17 cellular contexts compared by ENCODE assay signal in the genomic region with DNA sequence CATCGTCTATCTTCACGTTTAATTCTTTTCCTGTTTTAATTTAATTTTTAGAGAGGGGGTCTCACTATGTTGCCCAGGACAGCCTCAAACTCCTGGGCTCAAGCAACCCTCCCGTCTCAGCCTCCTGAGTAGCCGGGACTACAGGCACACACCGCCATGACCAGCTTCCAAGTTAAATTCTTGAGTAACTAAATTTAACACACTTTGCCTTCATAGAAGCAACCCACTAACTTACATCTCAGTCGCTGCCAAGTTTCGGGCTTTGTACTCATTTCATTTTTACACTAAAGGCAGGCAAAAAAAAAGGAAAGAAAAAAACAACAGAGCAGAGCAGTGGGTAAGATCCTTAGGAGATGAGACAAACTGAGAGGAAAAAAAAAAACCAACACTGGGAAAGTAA. TPM values are rescaled to one million over a fixed set of nuclear protein-coding genes. Genes with fewer than 3 reads are reported as not detected.
A peak's percentile ranks its signal among the peaks of the same experiment; 100 is the strongest.
DNase-seq lines count a peak whose midpoint lies in the region; ATAC-seq and TF ChIP-seq lines count a peak whose summit lies in the region.
"Had no signal": no experiment of that assay in that cellular context is flagged by ENCODE, and none has a peak within 500 bp of the region (broad histone marks: within the 10 kb centered on the region; RNA-seq: fewer than 3 reads in every experiment).

No MANE protein-coding gene starts in this region.

- H3K36me3 ChIP-seq in CD4-positive, alpha-beta memory T cell (ENCODE audit: insufficient read depth, low read length), result no peaks in the 10 kb centered on the region
- H3K36me3 ChIP-seq: BE2C had no signal

- H3K27me3 ChIP-seq in CD4-positive, alpha-beta memory T cell (ENCODE audit: insufficient read depth, low read length), result no peaks in the 10 kb centered on the region

- H3K4me1 ChIP-seq in CD4-positive, alpha-beta memory T cell (ENCODE audit: insufficient read depth, low read length), result peaks cover 29% of the 10 kb centered on the region
- H3K4me1 ChIP-seq: BE2C had no signal

- H3K4me3 ChIP-seq in CD4-positive, alpha-beta memory T cell (ENCODE audit: low read length in 2 of 2), result no peak overlapping the region

- H3K36me3 Mint-ChIP-seq in activated T-cell treated with anti-CD3 and anti-CD28 coated beads, Interleukin-2, amount 50 U/mL, for 24 hours (ENCODE audit: low read depth), result peaks cover 54% of the 10 kb centered on the region
- H3K36me3 Mint-ChIP-seq in CD4-positive, alpha-beta memory T cell, result peaks cover 13 to 20% of the 10 kb centered on the region in 2 donors
- peaks cover 53% of the 10 kb centered on the region for H3K36me3 Mint-ChIP-seq in activated T-helper 1 cell treated with anti-CD3 and anti-CD28 coated beads, Interleukin-12 subunit alpha, Interleukin-12 subunit beta, Interleukin-2, Interleukin-4 antibody, amounts not matched to agents 30 ng/mL and 10 ng/mL and 1 ng/mL, durations not matched to agents 14 hours and 24 hours and 36 hours (ENCODE audit: low read depth)
- H3K36me3 Mint-ChIP-seq in neural crest cell (ENCODE audit: low read depth), result no peaks in the 10 kb centered on the region
- peaks cover 7% of the 10 kb centered on the region for H3K36me3 Mint-ChIP-seq in progenitor cell of endocrine pancreas (ENCODE audit: insufficient read depth)

- H3K9me3 ChIP-seq in CD4-positive, alpha-beta memory T cell (ENCODE audit: control insufficient read depth in 1 of 2, low read length in 2 of 2), result no peaks in the 10 kb centered on the region
- H3K9me3 ChIP-seq: BE2C had no signal

- no peak for TF ChIP-seq CTCF in neural crest cell (conservative IDR thresholded peaks at IDR 0.05)
- no peak for TF ChIP-seq CTCF in progenitor cell of endocrine pancreas (IDR thresholded peaks at IDR 0.05; ENCODE audit: unreplicated experiment)

- H3K4me3 Mint-ChIP-seq in activated T-cell treated with anti-CD3 and anti-CD28 coated beads, Interleukin-2, amount 50 U/mL, for 24 hours, result peak overlapping the region; percentile 91
- H3K4me3 Mint-ChIP-seq in CD4-positive, alpha-beta memory T cell, result peak overlapping the region in 5 of 8 donors; percentile 28 to 69 (median 35)
- H3K4me3 Mint-ChIP-seq in activated T-helper 1 cell treated with anti-CD3 and anti-CD28 coated beads, Interleukin-12 subunit alpha, Interleukin-12 subunit beta, Interleukin-2, Interleukin-4 antibody, amounts not matched to agents 30 ng/mL and 10 ng/mL and 1 ng/mL, durations not matched to agents 14 hours and 24 hours and 36 hours, result peak overlapping the region; percentile 67
- H3K4me3 Mint-ChIP-seq in neural crest cell (peak overlapping the region; percentile 58), progenitor cell of endocrine pancreas (ENCODE audit: low read depth) (no peak overlapping the region)

- CTCF ChIA-PET in CD4-positive, alpha-beta memory T cell (lab: Charles Lee; ENCODE audit: partially characterized antibody), result interaction anchor here (1.2 kb wide), 1 partner anchor 240 kb away, joined by 3 read pairs; no protein-coding TSS in a partner anchor

- ATAC-seq in HG03108 (IDR thresholded peaks at IDR 0.05; ENCODE audit: unreplicated experiment), result no peak

- POLR2A ChIA-PET in CD4-positive, alpha-beta memory T cell (lab: Charles Lee; ENCODE audit: partially characterized antibody), result interaction anchor here (1.4 kb wide), 1 partner anchor 14 kb away, joined by 3 read pairs; no protein-coding TSS in a partner anchor

- no peaks in the 10 kb centered on the region for H3K9me3 Mint-ChIP-seq in activated T-cell treated with anti-CD3 and anti-CD28 coated beads, Interleukin-2, amount 50 U/mL, for 24 hours
- peaks cover 0 to 2% (median 0%) of the 10 kb centered on the region in 8 donors for H3K9me3 Mint-ChIP-seq in CD4-positive, alpha-beta memory T cell
- H3K9me3 Mint-ChIP-seq in activated T-helper 1 cell treated with anti-CD3 and anti-CD28 coated beads, Interleukin-12 subunit alpha, Interleukin-12 subunit beta, Interleukin-2, Interleukin-4 antibody, amounts not matched to agents 30 ng/mL and 10 ng/mL and 1 ng/mL, durations not matched to agents 14 hours and 24 hours and 36 hours, result no peaks in the 10 kb centered on the region
- no peaks in the 10 kb centered on the region for H3K9me3 Mint-ChIP-seq in neural crest cell
- H3K9me3 Mint-ChIP-seq in progenitor cell of endocrine pancreas (ENCODE audit: low read depth), result no peaks in the 10 kb centered on the region

- DNase-seq in activated T-cell treated with anti-CD3 and anti-CD28 coated beads, Interleukin-2, amount 50 U/mL, for 24 hours, result no peak
- no peak for DNase-seq in activated T-cell treated with anti-CD3 and anti-CD28 coated beads for 4 hours
- no peak for DNase-seq in CD4-positive, alpha-beta memory T cell
- no peak for DNase-seq in activated T-helper 1 cell treated with anti-CD3 and anti-CD28 coated beads, Interleukin-12 subunit alpha, Interleukin-12 subunit beta, Interleukin-2, Interleukin-4 antibody, amounts not matched to agents 30 ng/mL and 10 ng/mL and 1 ng/mL, durations not matched to agents 14 hours and 24 hours and 36 hours (ENCODE audit: low spot score)
- DNase-seq in neural crest cell (ENCODE audit: low read depth, low spot score), result no peak
- DNase-seq in progenitor cell of endocrine pancreas (ENCODE audit: low spot score, unreplicated experiment), result no peak
- DNase-seq: BE2C; EL; H7; NCI-H1092; NCI-H187; NCI-H69; NK-92 treated with Interleukin-12 subunit alpha and Interleukin-12 subunit beta, amount 100 ng/mL, for 24 hours; OCI-M1; RPMI8226 had no signal

- intact Hi-C loops in CD4-positive, alpha-beta memory T cell (cut with micrococcal nuclease), result no loop called here
- intact Hi-C loops in activated T-helper 1 cell treated with anti-CD3 and anti-CD28 coated beads, Interleukin-12 subunit alpha, Interleukin-12 subunit beta, Interleukin-2, Interleukin-4 antibody, amounts not matched to agents 30 ng/mL and 10 ng/mL and 1 ng/mL, durations not matched to agents 14 hours and 24 hours and 36 hours (cut with micrococcal nuclease), result no loop called here

- no peak overlapping the region for H3K27ac ChIP-seq in CD4-positive, alpha-beta memory T cell (ENCODE audit: low read depth, low read length)
- H3K27ac ChIP-seq: KMS-11 had no signal

- peaks cover 82% of the 10 kb centered on the region for H3K4me1 Mint-ChIP-seq in activated T-cell treated with anti-CD3 and anti-CD28 coated beads, Interleukin-2, amount 50 U/mL, for 24 hours (ENCODE audit: low read depth)
- peaks cover 23 to 51% (median 36%) of the 10 kb centered on the region in 4 donors for H3K4me1 Mint-ChIP-seq in CD4-positive, alpha-beta memory T cell
- H3K4me1 Mint-ChIP-seq in activated T-helper 1 cell treated with anti-CD3 and anti-CD28 coated beads, Interleukin-12 subunit alpha, Interleukin-12 subunit beta, Interleukin-2, Interleukin-4 antibody, amounts not matched to agents 30 ng/mL and 10 ng/mL and 1 ng/mL, durations not matched to agents 14 hours and 24 hours and 36 hours (ENCODE audit: low read depth), result peaks cover 81% of the 10 kb centered on the region
- H3K4me1 Mint-ChIP-seq in neural crest cell (peaks cover 37% of the 10 kb centered on the region), progenitor cell of endocrine pancreas (ENCODE audit: low read depth) (peaks cover 39% of the 10 kb centered on the region)

- H3K27ac Mint-ChIP-seq in activated T-cell treated with anti-CD3 and anti-CD28 coated beads, Interleukin-2, amount 50 U/mL, for 24 hours, result peak overlapping the region; percentile 93
- H3K27ac Mint-ChIP-seq in CD4-positive, alpha-beta memory T cell, result no peak overlapping the region
- peak overlapping the region; percentile 89 for H3K27ac Mint-ChIP-seq in activated T-helper 1 cell treated with anti-CD3 and anti-CD28 coated beads, Interleukin-12 subunit alpha, Interleukin-12 subunit beta, Interleukin-2, Interleukin-4 antibody, amounts not matched to agents 30 ng/mL and 10 ng/mL and 1 ng/mL, durations not matched to agents 14 hours and 24 hours and 36 hours
- H3K27ac Mint-ChIP-seq in neural crest cell (ENCODE audit: unreplicated experiment), result no peak overlapping the region
- no peak overlapping the region for H3K27ac Mint-ChIP-seq in progenitor cell of endocrine pancreas

- no peaks in the 10 kb centered on the region for H3K27me3 Mint-ChIP-seq in activated T-cell treated with anti-CD3 and anti-CD28 coated beads, Interleukin-2, amount 50 U/mL, for 24 hours
- peaks cover 12 to 22% of the 10 kb centered on the region in 2 donors for H3K27me3 Mint-ChIP-seq in CD4-positive, alpha-beta memory T cell
- H3K27me3 Mint-ChIP-seq in activated T-helper 1 cell treated with anti-CD3 and anti-CD28 coated beads, Interleukin-12 subunit alpha, Interleukin-12 subunit beta, Interleukin-2, Interleukin-4 antibody, amounts not matched to agents 30 ng/mL and 10 ng/mL and 1 ng/mL, durations not matched to agents 14 hours and 24 hours and 36 hours (ENCODE audit: insufficient read depth), result peaks cover 2% of the 10 kb centered on the region
- H3K27me3 Mint-ChIP-seq in neural crest cell (ENCODE audit: low read depth), result peaks cover 19% of the 10 kb centered on the region
- H3K27me3 Mint-ChIP-seq in progenitor cell of endocrine pancreas, result peaks cover 3% of the 10 kb centered on the region

RNA-seq across cellular contexts. Expression of a gene that starts 3.6 kb away (rescaled TPM):
- total RNA-seq in CD4-positive, alpha-beta memory T cell, result 100 to 1,000 TPM; 103 to 104 TPM
- 10 to 100 TPM; 22.5 to 31.4 TPM for polyA plus RNA-seq in CD4-positive, alpha-beta memory T cell
- total RNA-seq in activated T-helper 1 cell treated with anti-CD3 and anti-CD28 coated beads, Interleukin-12 subunit alpha, Interleukin-12 subunit beta, Interleukin-2, Interleukin-4 antibody, amounts not matched to agents 30 ng/mL and 10 ng/mL and 1 ng/mL, durations not matched to agents 14 hours and 24 hours and 36 hours, result 119 and 127 TPM in 2 replicates
- total RNA-seq in neural crest cell (53.6 and 54.8 TPM in 2 replicates), progenitor cell of endocrine pancreas (35.4 and 36.8 TPM in 2 replicates)

Comparison
In these comparisons a context has a peak if more than half of its experiments do, and no peak if none do; other contexts are left out.
1. H3K27ac Mint-ChIP-seq: peak in activated T-cell treated with anti-CD3 and anti-CD28 coated beads, Interleukin-2, amount 50 U/mL, for 24 hours (single experiment) and activated T-helper 1 cell treated with anti-CD3 and anti-CD28 coated beads, Interleukin-12 subunit alpha, Interleukin-12 subunit beta, Interleukin-2, Interleukin-4 antibody, amounts not matched to agents 30 ng/mL and 10 ng/mL and 1 ng/mL, durations not matched to agents 14 hours and 24 hours and 36 hours (single experiment); none in CD4-positive, alpha-beta memory T cell (0 of 7), neural crest cell (single experiment) and progenitor cell of endocrine pancreas (single experiment).